8 cellular contexts compared by ENCODE assay signal in the genomic region with DNA sequence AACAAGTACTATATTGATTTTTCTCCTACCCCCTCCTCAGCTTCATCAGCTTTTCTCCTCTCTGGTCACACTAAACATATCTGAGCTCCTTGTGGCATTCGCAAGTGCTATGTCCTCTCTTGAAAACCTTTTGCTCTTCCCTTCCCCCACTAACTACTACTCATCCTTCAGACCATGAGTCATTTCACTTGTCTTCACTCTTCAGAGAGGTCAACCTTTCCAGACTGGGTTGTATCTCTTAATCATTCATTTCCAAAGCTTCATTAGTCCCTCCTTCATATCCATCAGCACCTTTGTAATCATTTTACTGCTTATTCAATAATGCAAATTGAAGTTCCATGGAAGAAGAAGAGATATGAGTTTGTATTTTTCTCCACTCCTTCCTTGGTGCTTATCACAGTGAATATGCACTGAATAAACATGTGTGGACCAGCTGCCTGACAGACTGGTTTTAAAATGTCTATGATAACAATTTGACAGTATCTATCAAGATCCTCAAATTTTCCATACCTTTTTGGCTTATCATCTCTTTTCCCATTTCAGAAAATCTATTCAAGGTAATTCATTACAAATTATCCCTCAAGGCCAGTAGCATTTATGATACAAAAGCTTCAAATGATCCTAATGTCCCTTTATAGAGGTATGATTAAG. TPM values are rescaled to one million over a fixed set of nuclear protein-coding genes. Genes with fewer than 3 reads are reported as not detected.
DNase-seq lines count a peak whose midpoint lies in the region; ATAC-seq, FAIRE-seq and TF ChIP-seq lines count a peak whose summit lies in the region.

No MANE protein-coding gene starts in this region.

- ATAC-seq in GM18511 (IDR thresholded peaks at IDR 0.05; ENCODE audit: unreplicated experiment), result peak; percentile 96
- peak; percentile 72 for ATAC-seq in HG02840 (IDR thresholded peaks at IDR 0.05; ENCODE audit: low FRiP score, unreplicated experiment)

- H3K27me3 ChIP-seq in hepatocyte (no peaks in the 10 kb centered on the region), esophagus muscularis mucosa (no peaks in the 10 kb centered on the region), tibial artery (no peaks in the 10 kb centered on the region)

- WGBS in hepatocyte (ENCODE audit: low lambda C conversion rate, missing lambda C conversion rate), result 92% methylated on average over 1 of the region's 1 CpG
- WGBS in esophagus muscularis mucosa, result 84% methylated on average over 1 of the region's 1 CpG

- H3K79me2 ChIP-seq in hepatocyte, result no peaks in the 10 kb centered on the region

- no peaks in the 10 kb centered on the region for H3K9me2 ChIP-seq in hepatocyte (replicated peaks; ENCODE audit: insufficient read depth)

- H3K9me3 ChIP-seq in hepatocyte (ENCODE audit: low read depth) (no peaks in the 10 kb centered on the region), esophagus muscularis mucosa (no peaks in the 10 kb centered on the region), tibial artery (no peaks in the 10 kb centered on the region)

- intact Hi-C loops in esophagus muscularis mucosa (cut with DNase I), result no loop called here
- intact Hi-C loops in tibial artery (cut with DNase I; ENCODE audit: low total_unique reads), result no loop called here

- no peaks in the 10 kb centered on the region for H4K20me1 ChIP-seq in hepatocyte (ENCODE audit: insufficient read depth, poor library complexity, severe bottlenecking)

- H3K36me3 ChIP-seq in hepatocyte (replicated peaks; ENCODE audit: insufficient read depth, low read depth) (no peaks in the 10 kb centered on the region), esophagus muscularis mucosa (peaks cover 0 to 28% (median 5%) of the 10 kb centered on the region in 4 donors), tibial artery (peaks cover 0 to 11% (median 8%) of the 10 kb centered on the region in 3 donors)

- TF ChIP-seq EP300 in esophagus muscularis mucosa (IDR thresholded peaks at IDR 0.05), result no peak

- peak; percentile 86 for FAIRE-seq in RCC 7860 (lab: Jason Lieb, UNC)
- no peak for FAIRE-seq in D721Med (lab: Jason Lieb, UNC)

- H3K27ac ChIP-seq in hepatocyte (no peak overlapping the region), esophagus muscularis mucosa (replicated peaks in 1 of 4) (no peak overlapping the region), tibial artery (no peak overlapping the region)

- DNase-seq in RCC 7860 (ENCODE audit: low spot score) (peak; percentile 69), hepatocyte (ENCODE audit: low spot score) (peak; percentile 15), esophagus muscularis mucosa (ENCODE audit: extremely low spot score) (no peak), NCI-H2107 treated with DMSO at 0.1 percent for 48 hours (lab: John Stamatoyannopoulos, UW; ENCODE audit: unreplicated experiment) (no peak), tibial artery (no peak), D721Med (ENCODE audit: insufficient read length, low spot score) (no peak)

- H2AFZ ChIP-seq in hepatocyte, result no peak overlapping the region

- no peak for TF ChIP-seq POLR2A in esophagus muscularis mucosa (IDR thresholded peaks at IDR 0.05; ENCODE audit: low read depth)

- no peak overlapping the region for H3K4me3 ChIP-seq in hepatocyte
- H3K4me3 ChIP-seq in esophagus muscularis mucosa, result no peak overlapping the region
- no peak overlapping the region for H3K4me3 ChIP-seq in tibial artery

- H3K4me1 ChIP-seq in hepatocyte (ENCODE audit: insufficient read depth), result no peaks in the 10 kb centered on the region
- H3K4me1 ChIP-seq in esophagus muscularis mucosa, result no peaks in the 10 kb centered on the region
- no peaks in the 10 kb centered on the region for H3K4me1 ChIP-seq in tibial artery

- TF ChIP-seq CTCF in hepatocyte (IDR thresholded peaks at IDR 0.05; ENCODE audit: poor library complexity), result no peak
- TF ChIP-seq CTCF in esophagus muscularis mucosa (IDR thresholded peaks at IDR 0.05), result no peak
- no peak for TF ChIP-seq CTCF in tibial artery (IDR thresholded peaks at IDR 0.05)
- TF ChIP-seq CTCF in D721Med (IDR thresholded peaks at IDR 0.05; ENCODE audit: insufficient read depth, missing control alignments), result no peak

- no peak overlapping the region for H3K4me2 ChIP-seq in hepatocyte

RNA-seq across cellular contexts. Expression of a gene that starts 28.4 kb away (rescaled TPM):
- total RNA-seq in hepatocyte (11.3 and 23.1 TPM in 2 replicates), esophagus muscularis mucosa (10 to 100 TPM in 1 of 4 donors, 1 to 10 TPM in 3; 6.5 to 11.1 (median 9.1) TPM)
- 4.8 and 6.8 TPM in 2 replicates for polyA plus RNA-seq in hepatocyte

RNA-seq across cellular contexts. Expression of a gene that starts 45.0 kb away (rescaled TPM):
- total RNA-seq in hepatocyte, result 68.9 and 85.2 TPM in 2 replicates
- 65.0 and 82.7 TPM in 2 replicates for polyA plus RNA-seq in hepatocyte
- total RNA-seq in esophagus muscularis mucosa, result 1,000 to 10,000 TPM; 1,903 to 3,507 (median 2,130) TPM

Comparison
In these comparisons a context has a peak if more than half of its experiments do, and no peak if none do; other contexts are left out.
1. DNase-seq: peak in RCC 7860 (single experiment) and hepatocyte (single experiment); none in esophagus muscularis mucosa (single experiment), NCI-H2107 treated with DMSO at 0.1 percent for 48 hours (single experiment), tibial artery (0 of 2) and D721Med (single experiment).
2. RNA of a gene that starts 45.0 kb away (total RNA-seq): 1,903 to 3,507 TPM in esophagus muscularis mucosa; 68.9 to 85.2 TPM in hepatocyte; every median in the first group is over 10 times any median in the second.